ENCODE assay signal across 27 cellular contexts in the genomic region with DNA sequence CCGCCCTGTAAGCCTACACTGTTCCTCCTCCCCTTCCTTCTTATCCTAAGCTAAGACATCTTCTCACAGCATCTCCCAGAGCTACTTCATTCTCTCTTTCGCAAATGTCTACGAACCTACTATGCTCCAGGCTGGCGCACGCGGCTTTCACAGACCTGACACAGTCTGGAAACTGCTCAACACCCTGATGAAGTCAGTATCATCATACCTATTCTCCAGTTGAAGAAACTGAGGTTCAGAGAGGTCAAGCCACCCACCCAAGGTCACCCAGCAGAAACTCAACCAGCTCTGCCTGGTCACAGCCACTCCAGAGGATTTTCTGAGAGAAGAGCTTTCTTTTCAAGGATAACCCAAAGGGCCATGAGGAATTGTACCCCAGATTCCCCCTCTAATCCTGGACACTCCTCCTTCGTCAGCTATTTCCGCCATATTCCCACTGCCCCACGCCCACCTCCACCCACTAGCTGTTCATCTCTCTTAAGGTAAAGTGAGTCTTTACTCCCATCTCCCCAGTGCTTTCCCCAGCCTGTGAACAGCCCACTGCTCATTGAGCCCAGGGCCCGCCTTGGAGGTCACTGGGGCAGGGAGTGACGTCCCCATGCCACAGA. TPM values are rescaled to one million over a fixed set of nuclear protein-coding genes. Genes with fewer than 3 reads are reported as not detected.
DNase-seq lines count a peak whose midpoint lies in the region; ATAC-seq and TF ChIP-seq lines count a peak whose summit lies in the region.
"Had no signal": no experiment of that assay in that cellular context is flagged by ENCODE, and none has a peak within 500 bp of the region (broad histone marks: within the 10 kb centered on the region; RNA-seq: fewer than 3 reads in every experiment).

No MANE protein-coding gene starts in this region.

- peaks cover 13% of the 10 kb centered on the region for H3K27me3 Mint-ChIP-seq in brain
- H3K27me3 Mint-ChIP-seq in nephron (ENCODE audit: low read depth) = peaks cover 66% of the 10 kb centered on the region

- ATAC-seq in right cardiac atrium = no peak
- no peak for ATAC-seq in GM19395 (IDR thresholded peaks at IDR 0.05; ENCODE audit: unreplicated experiment)
- ATAC-seq in HG02642 (IDR thresholded peaks at IDR 0.05; ENCODE audit: poor library complexity, unreplicated experiment) = no peak
- ATAC-seq: gastrocnemius medialis, T-cell had no signal

- H3K27ac ChIP-seq in right cardiac atrium (ENCODE audit: low read length) = peak overlapping the region; percentile 78
- H3K27ac ChIP-seq: gastrocnemius medialis, testis had no signal

- 82% methylated on average over 11 of the region's 11 CpGs for WGBS in right cardiac atrium

- H3K36me3 Mint-ChIP-seq in brain (no peaks in the 10 kb centered on the region), nephron (ENCODE audit: low read depth) (no peaks in the 10 kb centered on the region)

- H3K4me3 ChIP-seq in right cardiac atrium (ENCODE audit: low read length) = no peak overlapping the region
- H3K4me3 ChIP-seq: gastrocnemius medialis, GM12878, testis had no signal

- H3K4me3 Mint-ChIP-seq in brain (peak overlapping the region; percentile 84 to 90 (median 86)), nephron (peak overlapping the region; percentile 75 to 83 (median 80))
- H3K4me3 Mint-ChIP-seq: activated CD4-positive, alpha-beta T cell treated with anti-CD3 and anti-CD28 coated beads, Interleukin-2, amount 10 ng/mL, durations not matched to agents 7 days and 5 days; activated T-cell treated with anti-CD3 and anti-CD28 coated beads, Interleukin-2, amount 50 U/mL, for 24 hours had no signal

- H3K27me3 ChIP-seq in right cardiac atrium (ENCODE audit: control insufficient read depth, insufficient read depth) = no peaks in the 10 kb centered on the region
- H3K27me3 ChIP-seq: testis had no signal

- H3K9me3 Mint-ChIP-seq in brain (peaks cover 0 to 2% (median 0%) of the 10 kb centered on the region in 5 experiments), nephron (no peaks in the 10 kb centered on the region)
- H3K9me3 Mint-ChIP-seq: activated B cell treated with CpG ODN at 0.5 μM for 24 hours; activated CD4-positive, alpha-beta T cell treated with anti-CD3 and anti-CD28 coated beads, Interleukin-2, amount 10 ng/mL, durations not matched to agents 7 days and 5 days; activated T-cell treated with anti-CD3 and anti-CD28 coated beads, Interleukin-2, amount 50 U/mL, for 24 hours; T-cell had no signal

- H3K4me1 ChIP-seq in right cardiac atrium (ENCODE audit: control insufficient read depth, insufficient read depth, low read length) = peaks cover 5% of the 10 kb centered on the region
- H3K4me1 ChIP-seq: BE2C, gastrocnemius medialis, testis had no signal

- no peak for DNase-seq in right cardiac atrium
- DNase-seq in cardiac septum (ENCODE audit: low spot score) = no peak
- DNase-seq in GF-D8 (lab: John Stamatoyannopoulos, UW) = no peak
- DNase-seq: ACHN; activated B cell treated with CpG ODN at 0.5 μM for 24 hours; activated CD4-positive, alpha-beta T cell treated with anti-CD3 and anti-CD28 coated beads, Interleukin-2, amount 10 ng/mL, durations not matched to agents 7 days and 5 days; activated gamma-delta T cell; activated T-cell treated with anti-CD3 and anti-CD28 coated beads, Interleukin-2, amount 50 U/mL, for 24 hours; BE2C; gastrocnemius medialis; mesendoderm; NCI-H1092; NCI-H187; NCI-H510A; small intestine; stimulated activated naive CD4-positive, alpha-beta T cell; T-cell; testis had no signal

- no peak for TF ChIP-seq CTCF in brain (conservative IDR thresholded peaks at IDR 0.05)
- TF ChIP-seq CTCF in nephron (IDR thresholded peaks at IDR 0.05; ENCODE audit: unreplicated experiment in 3 of 3) = no peak

- H3K9me3 ChIP-seq in right cardiac atrium (ENCODE audit: control insufficient read depth, low read length) = no peaks in the 10 kb centered on the region
- H3K9me3 ChIP-seq: BE2C, gastrocnemius medialis, testis had no signal

- H3K27ac Mint-ChIP-seq in brain (peak overlapping the region; percentile 63 to 99 (median 85)), nephron (no peak overlapping the region)
- H3K27ac Mint-ChIP-seq: activated B cell treated with CpG ODN at 0.5 μM for 24 hours; activated CD4-positive, alpha-beta T cell treated with anti-CD3 and anti-CD28 coated beads, Interleukin-2, amount 10 ng/mL, durations not matched to agents 7 days and 5 days; activated T-cell treated with anti-CD3 and anti-CD28 coated beads, Interleukin-2, amount 50 U/mL, for 24 hours; T-cell had no signal

- intact Hi-C loops in right cardiac atrium (cut with DNase I) = no loop called here
- intact Hi-C loops in cardiac septum (cut with DNase I) = no loop called here

- H3K4me1 Mint-ChIP-seq in brain (peaks cover 70% of the 10 kb centered on the region), nephron (peaks cover 22% of the 10 kb centered on the region)

RNA-seq across cellular contexts. Expression of a gene that starts 1.8 kb away (rescaled TPM):
- total RNA-seq in right cardiac atrium (10 to 100 TPM; 15.7 to 40.5 (median 31.3) TPM), cardiac septum (67.8 TPM)
- polyA plus RNA-seq in right cardiac atrium (40.4 TPM), brain (ENCODE audit: insufficient read depth, low read depth, low replicate concordance) (18.1 TPM)
- total RNA-seq: activated B cell treated with CpG ODN at 0.5 μM for 24 hours; activated CD4-positive, alpha-beta T cell treated with anti-CD3 and anti-CD28 coated beads, Interleukin-2, amount 10 ng/mL, durations not matched to agents 7 days and 5 days; endothelial cell of umbilical vein; gastrocnemius medialis; GM12878; left lobe of liver; renal cortical epithelial cell; T-cell; urinary bladder had no signal
- polyA plus RNA-seq: endothelial cell of umbilical vein, GM12878, urinary bladder had no signal

RNA-seq across cellular contexts. Expression of a gene that starts 14.7 kb away (rescaled TPM):
- total RNA-seq in right cardiac atrium = 1 to 10 TPM; 5.0 to 8.3 (median 7.4) TPM
- polyA plus RNA-seq in right cardiac atrium = 7.9 TPM
- 18.2 TPM for total RNA-seq in cardiac septum
- 1.1 TPM for polyA plus RNA-seq in brain (ENCODE audit: insufficient read depth, low read depth, low replicate concordance)
- total RNA-seq: activated B cell treated with CpG ODN at 0.5 μM for 24 hours had no signal

RNA-seq across cellular contexts. Expression of a gene that starts 52.9 kb away (rescaled TPM):
- total RNA-seq in right cardiac atrium = 100 to 1,000 TPM; 216 to 253 (median 238) TPM
- polyA plus RNA-seq in right cardiac atrium = 134 TPM
- 215 TPM for total RNA-seq in cardiac septum
- polyA plus RNA-seq in brain (ENCODE audit: insufficient read depth, low read depth, low replicate concordance) = 88.0 TPM

Comparison
In these comparisons a context has a peak if more than half of its experiments do, and no peak if none do; other contexts are left out.
1. H3K27ac Mint-ChIP-seq: peak in brain (5 of 5); none in nephron (0 of 3).